Comparison of ENCODE assay signal across 13 cellular contexts in genomic region chr1:12580054-12580887, GRCh38. TPM values are rescaled to one million over a fixed set of nuclear protein-coding genes. Genes with fewer than 3 reads are reported as not detected.
DNase-seq lines count a peak whose midpoint lies in the region; ATAC-seq and TF ChIP-seq lines count a peak whose summit lies in the region.
"Had no signal": no experiment of that assay in that cellular context is flagged by ENCODE, and none has a peak within 500 bp of the region (broad histone marks: within the 10 kb centered on the region; RNA-seq: fewer than 3 reads in every experiment).

No MANE protein-coding gene starts in this region.

- no peak overlapping the region for H4K8ac ChIP-seq in mesenchymal stem cell (ENCODE audit: low read length)

- ATAC-seq in GM18519 (IDR thresholded peaks at IDR 0.05; ENCODE audit: low FRiP score, unreplicated experiment) (no peak), HG03457 (IDR thresholded peaks at IDR 0.05; ENCODE audit: unreplicated experiment) (no peak)
- ATAC-seq: stimulated activated naive B cell treated with anti-CD40 and anti-IgM and Interleukin-4, amounts not matched to agents 10 μg/mL and 1 μg/mL and 100 μg/mL, for 72 hours had no signal

- H2BK120ac ChIP-seq in mesenchymal stem cell (ENCODE audit: low read depth, low read length), result no peak overlapping the region

- H2BK12ac ChIP-seq in mesenchymal stem cell (ENCODE audit: low read length in 2 of 2), result no peak overlapping the region

- H2BK15ac ChIP-seq in mesenchymal stem cell (ENCODE audit: low read depth, poor library complexity, severe bottlenecking), result no peak overlapping the region

- H3K9ac ChIP-seq in mesenchymal stem cell (ENCODE audit: low read length), result no peak overlapping the region

- no peak overlapping the region for H3K14ac ChIP-seq in mesenchymal stem cell (ENCODE audit: low read length in 2 of 2)

- no peaks in the 10 kb centered on the region for H3K79me1 ChIP-seq in mesenchymal stem cell (replicated peaks; ENCODE audit: low read length, poor library complexity, severe bottlenecking)

- H3K9me3 ChIP-seq in esophagus squamous epithelium, result no peaks in the 10 kb centered on the region
- no peaks in the 10 kb centered on the region for H3K9me3 ChIP-seq in mesenchymal stem cell (ENCODE audit: control insufficient read depth, low read length)
- no peaks in the 10 kb centered on the region for H3K9me3 ChIP-seq in transverse colon

- H4K91ac ChIP-seq in mesenchymal stem cell (ENCODE audit: low read length), result no peak overlapping the region

- H3K4me2 ChIP-seq in mesenchymal stem cell (ENCODE audit: low read length, poor library complexity, severe bottlenecking), result no peak overlapping the region

- no peak overlapping the region for H3K4ac ChIP-seq in mesenchymal stem cell (ENCODE audit: low read depth in 1 of 2, low read length in 2 of 2)

- H3K4me3 ChIP-seq in esophagus squamous epithelium (no peak overlapping the region), mesenchymal stem cell (ENCODE audit: insufficient read depth in 1 of 2, low read depth in 1 of 2, low read length in 2 of 2) (no peak overlapping the region), transverse colon (no peak overlapping the region)

- peaks cover 3 to 29% (median 8%) of the 10 kb centered on the region in 3 donors for H3K4me1 ChIP-seq in esophagus squamous epithelium
- H3K4me1 ChIP-seq in mesenchymal stem cell (ENCODE audit: control insufficient read depth, insufficient read depth, low read depth, low read length), result peaks cover 3% of the 10 kb centered on the region
- H3K4me1 ChIP-seq in transverse colon, result no peaks in the 10 kb centered on the region

- H3K27ac ChIP-seq in esophagus squamous epithelium (peak overlapping the region; percentile 56 to 80 (median 70)), mesenchymal stem cell (ENCODE audit: low read length, poor library complexity, severe bottlenecking) (no peak overlapping the region), transverse colon (peak overlapping the region; percentile 7 to 66 (median 41))

- H2BK5ac ChIP-seq in mesenchymal stem cell (ENCODE audit: low read depth, low read length, poor library complexity, severe bottlenecking), result no peak overlapping the region

- 64 to 67% methylated on average over 14 to 16 of the region's 20 CpGs for WGBS in esophagus squamous epithelium, 2 donors
- WGBS in mesenchymal stem cell, result 89% methylated on average over 18 of the region's 20 CpGs
- 81 to 96% methylated on average over 4 to 20 of the region's 20 CpGs for WGBS in transverse colon (ENCODE audit: low coverage in 1 of 2), 2 donors

- TF ChIP-seq EP300 in transverse colon (IDR thresholded peaks at IDR 0.05; ENCODE audit: low read depth), result no peak

- TF ChIP-seq POLR2A in esophagus squamous epithelium (IDR thresholded peaks at IDR 0.05), result no peak
- TF ChIP-seq POLR2A in transverse colon (IDR thresholded peaks at IDR 0.05), result no peak

- no peak overlapping the region for H2AK5ac ChIP-seq in mesenchymal stem cell (ENCODE audit: low read length, severe bottlenecking)

- H3K27me3 ChIP-seq in esophagus squamous epithelium (no peaks in the 10 kb centered on the region), mesenchymal stem cell (ENCODE audit: control insufficient read depth in 1 of 2, insufficient read depth in 1 of 2, low read length in 2 of 2) (peaks cover 0 to 24% of the 10 kb centered on the region in 2 experiments), transverse colon (no peaks in the 10 kb centered on the region)

- peak; percentile 94 for DNase-seq in M059J (ENCODE audit: low read depth)
- no peak for DNase-seq in esophagus squamous epithelium (lab: John Stamatoyannopoulos, UW)
- DNase-seq in mesenchymal stem cell, result peak; percentile 43
- no peak for DNase-seq in transverse colon
- DNase-seq in middle frontal gyrus (ENCODE audit: extremely low spot score, low spot score), result no peak
- no peak for DNase-seq in pons (ENCODE audit: low spot score)
- DNase-seq: Karpas-422; OCI-M1; stimulated activated CD4-positive, alpha-beta T cell treated with anti-CD3 and anti-CD28 coated beads, Interleukin-1b, Interleukin-23, amount 100 ng/mL, for 48 hours; stimulated activated naive B cell treated with anti-CD40 and anti-IgM and Interleukin-4, amounts not matched to agents 10 μg/mL and 1 μg/mL and 100 μg/mL, for 72 hours; T-helper 9 cell had no signal

- intact Hi-C loops in esophagus squamous epithelium (cut with DNase I), result no loop called here
- intact Hi-C loops in transverse colon (cut with DNase I; ENCODE audit: low total_unique reads), result no loop called here

- in situ Hi-C loops in transverse colon (cut with MboI; ENCODE audit: low pct_ligation_motif_present in 1 of 4, low pct_unique_long_range_greater_than_20kb in 1 of 4, low sequenced_read_pairs in 3 of 4), result no loop called here

- H3K36me3 ChIP-seq in esophagus squamous epithelium (peaks cover 8 to 97% (median 15%) of the 10 kb centered on the region in 3 donors), mesenchymal stem cell (ENCODE audit: control insufficient read depth in 1 of 2, insufficient read depth in 2 of 2, low read depth in 1 of 2, low read length in 2 of 2) (peaks cover 0 to 29% of the 10 kb centered on the region in 2 experiments), transverse colon (peaks cover 0 to 15% (median 4%) of the 10 kb centered on the region in 4 donors)

- TF ChIP-seq CTCF in esophagus squamous epithelium (IDR thresholded peaks at IDR 0.05) (no peak), transverse colon (IDR thresholded peaks at IDR 0.05) (no peak)

- H2AFZ ChIP-seq in mesenchymal stem cell (ENCODE audit: low read depth, low read length), result no peak overlapping the region

- no peak overlapping the region for H3K23ac ChIP-seq in mesenchymal stem cell (ENCODE audit: low read length in 2 of 2)

- no peak overlapping the region for H3K18ac ChIP-seq in mesenchymal stem cell (ENCODE audit: low read depth in 1 of 2, low read length in 2 of 2)

RNA-seq across cellular contexts. Expression of gene DHRS3, which starts 37.7 kb away (rescaled TPM):
- 47.3 and 51.5 TPM in 2 replicates for total RNA-seq in M059J (2014; rRNA removed; shearing (Covaris generic))
- 100 to 1,000 TPM in 3 of 4 donors, 10 to 100 TPM in 1; 87.7 to 166 (median 117) TPM for total RNA-seq in esophagus squamous epithelium
- polyA plus RNA-seq in mesenchymal stem cell (2013, experiment 1 of 2), result 0.30 TPM
- polyA plus RNA-seq in mesenchymal stem cell (2013, experiment 2 of 2), result 0.34 TPM
- 100 to 1,000 TPM in 2 of 4 donors, 10 to 100 TPM in 2; 55.3 to 122 (median 103) TPM for total RNA-seq in transverse colon

Comparison
In these comparisons a context has a peak if more than half of its experiments do, and no peak if none do; other contexts are left out.
1. DNase-seq: peak in M059J (single experiment) and mesenchymal stem cell (single experiment); none in esophagus squamous epithelium (single experiment), transverse colon (single experiment), middle frontal gyrus (single experiment) and pons (single experiment).